In genomic region chr3:115877647-115877934, GRCh38 we compare ENCODE assay signal across 14 cellular contexts.
A peak's percentile ranks its signal among the peaks of the same experiment; 100 is the strongest.
DNase-seq lines count a peak whose midpoint lies in the region; ATAC-seq and TF ChIP-seq lines count a peak whose summit lies in the region.
"Had no signal": no experiment of that assay in that cellular context is flagged by ENCODE, and none has a peak within 500 bp of the region (broad histone marks: within the 10 kb centered on the region; RNA-seq: fewer than 3 reads in every experiment).

No MANE protein-coding gene starts in this region.

- no peak overlapping the region for H3K27ac ChIP-seq in IMR-90 (ENCODE audit: insufficient read depth, low read length)
- no peak overlapping the region for H3K27ac ChIP-seq in mammary epithelial cell (ENCODE audit: insufficient read depth, low read depth, low read length)
- H3K27ac ChIP-seq in lower lobe of right lung = no peak overlapping the region
- H3K27ac ChIP-seq: neutrophil had no signal

- H4K8ac ChIP-seq in IMR-90 (ENCODE audit: low read depth in 2 of 2, low read length in 2 of 2) = no peak overlapping the region

- no peak overlapping the region for H2AFZ ChIP-seq in IMR-90 (replicated peaks; ENCODE audit: low read length, poor library complexity)
- peak overlapping the region; percentile 54 for H2AFZ ChIP-seq in mammary epithelial cell (ENCODE audit: low read depth, low read length)

- no peaks in the 10 kb centered on the region for H3K36me3 Mint-ChIP-seq in activated naive CD8-positive, alpha-beta T cell treated with anti-CD3 and anti-CD28 coated beads, Interleukin-2, amount 50 U/mL, for 24 hours (ENCODE audit: low read depth)
- H3K36me3 Mint-ChIP-seq in Calu3 (ENCODE audit: insufficient read depth, unreplicated experiment) = no peaks in the 10 kb centered on the region
- H3K36me3 Mint-ChIP-seq: activated CD8-positive, alpha-beta memory T cell treated with anti-CD3 and anti-CD28 coated beads, Interleukin-2, amount 10 ng/mL, durations not matched to agents 7 days and 5 days; stimulated activated naive B cell treated with anti-CD40 and anti-IgM and Interleukin-4, amounts not matched to agents 10 μg/mL and 1 μg/mL and 100 μg/mL, for 72 hours had no signal

- H2AK5ac ChIP-seq in IMR-90 (ENCODE audit: low read depth, low read length) = no peak overlapping the region

- H3K36me3 ChIP-seq in IMR-90 (ENCODE audit: control insufficient read depth, insufficient read depth, low read length) (no peaks in the 10 kb centered on the region), mammary epithelial cell (ENCODE audit: insufficient read depth, low read length) (no peaks in the 10 kb centered on the region), lower lobe of right lung (no peaks in the 10 kb centered on the region)
- H3K36me3 ChIP-seq: BE2C, neutrophil had no signal

- H3K18ac ChIP-seq in IMR-90 (ENCODE audit: low read depth, low read length) = no peak overlapping the region

- no peak overlapping the region for H2BK5ac ChIP-seq in IMR-90 (ENCODE audit: low read depth, low read length, poor library complexity, severe bottlenecking)

- peaks cover 2% of the 10 kb centered on the region for H3K4me1 Mint-ChIP-seq in activated naive CD8-positive, alpha-beta T cell treated with anti-CD3 and anti-CD28 coated beads, Interleukin-2, amount 50 U/mL, for 24 hours
- peaks cover 10% of the 10 kb centered on the region for H3K4me1 Mint-ChIP-seq in Calu3 (ENCODE audit: low read depth, unreplicated experiment)
- H3K4me1 Mint-ChIP-seq: activated CD8-positive, alpha-beta memory T cell treated with anti-CD3 and anti-CD28 coated beads, Interleukin-2, amount 10 ng/mL, durations not matched to agents 7 days and 5 days; stimulated activated naive B cell treated with anti-CD40 and anti-IgM and Interleukin-4, amounts not matched to agents 10 μg/mL and 1 μg/mL and 100 μg/mL, for 72 hours had no signal

- ATAC-seq in IMR-90 (ENCODE audit: low read depth) (no peak; the same call in 1 of the 2 replicates), lower lobe of right lung (no peak)
- no peak for ATAC-seq in activated naive CD8-positive, alpha-beta T cell treated with anti-CD3 and anti-CD28 coated beads, Interleukin-2, amount 50 U/mL, for 24 hours
- ATAC-seq: activated CD8-positive, alpha-beta memory T cell treated with anti-CD3 and anti-CD28 coated beads, Interleukin-2, amount 10 ng/mL, durations not matched to agents 7 days and 5 days; stimulated activated naive B cell treated with anti-CD40 and anti-IgM and Interleukin-4, amounts not matched to agents 10 μg/mL and 1 μg/mL and 100 μg/mL, for 72 hours had no signal

- H2AK9ac ChIP-seq in IMR-90 (replicated peaks; ENCODE audit: low read depth, low read length, poor library complexity) = no peak overlapping the region

- TF ChIP-seq CTCF in IMR-90 (conservative IDR thresholded peaks at IDR 0.05; ENCODE audit: low read depth, low read length) (no peak), mammary epithelial cell (conservative IDR thresholded peaks at IDR 0.05 in 1 of 2, IDR thresholded peaks at IDR 0.05 in 1 of 2; ENCODE audit: extremely low read depth in 1 of 2, insufficient read depth in 1 of 2, low read depth in 1 of 2, low read length in 2 of 2) (no peak), lower lobe of right lung (IDR thresholded peaks at IDR 0.05) (no peak), Calu3 (IDR thresholded peaks at IDR 0.05; ENCODE audit: unreplicated experiment) (no peak)

- H3K9ac ChIP-seq in IMR-90 (ENCODE audit: low read depth, low read length) (no peak overlapping the region), mammary epithelial cell (ENCODE audit: insufficient read depth, low read length) (no peak overlapping the region)

- no peaks in the 10 kb centered on the region for H3K79me2 ChIP-seq in mammary epithelial cell (ENCODE audit: insufficient read depth, low read length)

- CTCF ChIA-PET in IMR-90 (lab: Yijun Ruan, JAX) (interaction anchor here (0.8 to 1.0 kb wide), 2 partner anchors 19 to 34 kb away, joined by 3 to 4 read pairs; no protein-coding TSS in a partner anchor), mammary epithelial cell (lab: Charles Lee; ENCODE audit: low non-redundant PET) (interaction anchor here (0.5 kb wide), 1 partner anchor 27 kb away, joined by 3 read pairs; no protein-coding TSS in a partner anchor), Calu3 (lab: Charles Lee) (no interaction called here)

- H3K56ac ChIP-seq in IMR-90 (ENCODE audit: extremely low read depth, insufficient read depth, low read length) = no peak overlapping the region

- H3K27me3 Mint-ChIP-seq in activated naive CD8-positive, alpha-beta T cell treated with anti-CD3 and anti-CD28 coated beads, Interleukin-2, amount 50 U/mL, for 24 hours = peaks cover 6% of the 10 kb centered on the region
- H3K27me3 Mint-ChIP-seq in Calu3 (ENCODE audit: unreplicated experiment) = no peaks in the 10 kb centered on the region

- H3K27me3 ChIP-seq in IMR-90 (ENCODE audit: control insufficient read depth, insufficient read depth, low read length) (no peaks in the 10 kb centered on the region), mammary epithelial cell (ENCODE audit: insufficient read depth, low read length) (no peaks in the 10 kb centered on the region), lower lobe of right lung (ENCODE audit: low read depth) (no peaks in the 10 kb centered on the region)
- H3K27me3 ChIP-seq: BE2C, neutrophil had no signal

- no peak overlapping the region for H2BK20ac ChIP-seq in IMR-90 (ENCODE audit: low read depth, low read length)

- no peaks in the 10 kb centered on the region; the same call in 1 of the 2 replicates for H3K4me1 ChIP-seq in IMR-90 (ENCODE audit: control insufficient read depth, insufficient read depth, low read length)
- H3K4me1 ChIP-seq in mammary epithelial cell (ENCODE audit: insufficient read depth, low read length) = no peaks in the 10 kb centered on the region
- no peaks in the 10 kb centered on the region for H3K4me1 ChIP-seq in lower lobe of right lung

- no peaks in the 10 kb centered on the region for H4K20me1 ChIP-seq in IMR-90 (ENCODE audit: insufficient read depth, low read length)
- no peaks in the 10 kb centered on the region for H4K20me1 ChIP-seq in mammary epithelial cell (ENCODE audit: insufficient read depth, low read length)

- DNase-seq in IMR-90 (no peak), mammary epithelial cell (no peak), lower lobe of right lung (no peak), stromal cell of bone marrow (ENCODE audit: low read depth) (peak; percentile 7), Calu3 (no peak), COR-L47 (lab: John Stamatoyannopoulos, UW) (no peak)
- DNase-seq in stimulated activated CD4-positive, alpha-beta T cell treated with anti-CD3 and anti-CD28 coated beads, Interleukin-4, amount 100 ng/mL, for 4 hours = no peak
- no peak for DNase-seq in activated naive CD8-positive, alpha-beta T cell treated with anti-CD3 and anti-CD28 coated beads, Interleukin-2, amount 50 U/mL, for 24 hours
- DNase-seq: activated CD4-positive, alpha-beta T cell treated with anti-CD3 and anti-CD28 coated beads for 1 hour; activated CD8-positive, alpha-beta memory T cell treated with anti-CD3 and anti-CD28 coated beads, Interleukin-2, amount 10 ng/mL, durations not matched to agents 7 days and 5 days; BE2C; SIG-M5; stimulated activated naive B cell treated with anti-CD40 and anti-IgM and Interleukin-4, amounts not matched to agents 10 μg/mL and 1 μg/mL and 100 μg/mL, for 72 hours had no signal

- no peak overlapping the region for H3K27ac Mint-ChIP-seq in activated naive CD8-positive, alpha-beta T cell treated with anti-CD3 and anti-CD28 coated beads, Interleukin-2, amount 50 U/mL, for 24 hours
- H3K27ac Mint-ChIP-seq in Calu3 (ENCODE audit: unreplicated experiment) = no peak overlapping the region
- H3K27ac Mint-ChIP-seq: activated CD8-positive, alpha-beta memory T cell treated with anti-CD3 and anti-CD28 coated beads, Interleukin-2, amount 10 ng/mL, durations not matched to agents 7 days and 5 days; stimulated activated naive B cell treated with anti-CD40 and anti-IgM and Interleukin-4, amounts not matched to agents 10 μg/mL and 1 μg/mL and 100 μg/mL, for 72 hours had no signal

- H3K9me3 ChIP-seq in IMR-90 (ENCODE audit: control insufficient read depth, insufficient read depth, low read length) = no peaks in the 10 kb centered on the region
- H3K9me3 ChIP-seq in mammary epithelial cell (replicated peaks; ENCODE audit: insufficient read depth, low read length) = no peaks in the 10 kb centered on the region
- H3K9me3 ChIP-seq in lower lobe of right lung = no peaks in the 10 kb centered on the region
- H3K9me3 ChIP-seq: BE2C, neutrophil had no signal

- no peaks in the 10 kb centered on the region for H3K9me3 Mint-ChIP-seq in activated naive CD8-positive, alpha-beta T cell treated with anti-CD3 and anti-CD28 coated beads, Interleukin-2, amount 50 U/mL, for 24 hours
- no peaks in the 10 kb centered on the region for H3K9me3 Mint-ChIP-seq in Calu3 (ENCODE audit: low read depth, unreplicated experiment)
- H3K9me3 Mint-ChIP-seq: stimulated activated naive B cell treated with anti-CD40 and anti-IgM and Interleukin-4, amounts not matched to agents 10 μg/mL and 1 μg/mL and 100 μg/mL, for 72 hours had no signal

- H3K14ac ChIP-seq in IMR-90 (replicated peaks; ENCODE audit: low read depth, low read length) = no peak overlapping the region

- H3K4me3 Mint-ChIP-seq in activated naive CD8-positive, alpha-beta T cell treated with anti-CD3 and anti-CD28 coated beads, Interleukin-2, amount 50 U/mL, for 24 hours = no peak overlapping the region
- no peak overlapping the region for H3K4me3 Mint-ChIP-seq in Calu3 (ENCODE audit: low read depth, unreplicated experiment)
- H3K4me3 Mint-ChIP-seq: activated CD8-positive, alpha-beta memory T cell treated with anti-CD3 and anti-CD28 coated beads, Interleukin-2, amount 10 ng/mL, durations not matched to agents 7 days and 5 days; stimulated activated naive B cell treated with anti-CD40 and anti-IgM and Interleukin-4, amounts not matched to agents 10 μg/mL and 1 μg/mL and 100 μg/mL, for 72 hours had no signal

- no peak overlapping the region for H4K5ac ChIP-seq in IMR-90 (ENCODE audit: low read depth, low read length)

- H3K23ac ChIP-seq in IMR-90 (ENCODE audit: low read depth, low read length) = no peak overlapping the region

- in situ Hi-C loops in IMR-90 (cut with MboI; ENCODE audit: low sequenced_read_pairs) (no loop called here), mammary epithelial cell (cut with MboI; ENCODE audit: low sequenced_read_pairs in 2 of 2) (no loop called here)

- intact Hi-C loops in IMR-90 (cut with micrococcal nuclease) (no loop called here), mammary epithelial cell (cut with micrococcal nuclease) (no loop called here), lower lobe of right lung (cut with DNase I) (no loop called here), Calu3 (cut with micrococcal nuclease; ENCODE audit: unreplicated experiment) (no loop called here)

- no peak for TF ChIP-seq POLR2A in IMR-90 (IDR thresholded peaks at IDR 0.05; ENCODE audit: low read depth, low read length)

- WGBS in IMR-90 (ENCODE audit: extremely low coverage in 2 of 2, insufficient read length in 1 of 2), 2 experiments = 100% methylated on average over 1 of the region's 2 CpGs; no CpG with 5 or more reads in 1 of the 2 experiments
- 56% methylated on average over 2 of the region's 2 CpGs for WGBS in mammary epithelial cell (ENCODE audit: low coverage, missing lambda C conversion rate)

- no peaks in the 10 kb centered on the region for H3K9me1 ChIP-seq in IMR-90 (ENCODE audit: insufficient read depth, low read length)

- POLR2A ChIA-PET in IMR-90 (lab: Charles Lee; ENCODE audit: unreplicated experiment) = no interaction called here

- H3K4me2 ChIP-seq in IMR-90 (ENCODE audit: low read depth, low read length) (peak overlapping the region; percentile 58), mammary epithelial cell (ENCODE audit: insufficient read depth, low read depth, low read length) (peak overlapping the region; percentile 41)

- H3K4me3 ChIP-seq in IMR-90 (ENCODE audit: insufficient read depth, low read depth, low read length) (no peak overlapping the region), mammary epithelial cell (replicated peaks in 1 of 3; ENCODE audit: insufficient read depth in 1 of 3, low read depth in 2 of 3, low read length in 3 of 3) (no peak overlapping the region), lower lobe of right lung (peak overlapping the region; percentile 7)

- H4K91ac ChIP-seq in IMR-90 (ENCODE audit: insufficient read depth, low read depth, low read length) = no peak overlapping the region

- no peaks in the 10 kb centered on the region; a peak in 1 of 4 replicates for H3K79me1 ChIP-seq in IMR-90 (ENCODE audit: low read depth in 1 of 2, low read length in 2 of 2)

- H2BK15ac ChIP-seq in IMR-90 (ENCODE audit: low read depth, low read length) = no peak overlapping the region

- BruUV-seq in IMR-90 (replicated peaks; lab: Mats Ljungman, UMichigan) (no TSS peak), mammary epithelial cell (replicated peaks; lab: Mats Ljungman, UMichigan) (no TSS peak), Calu3 (replicated peaks; lab: Mats Ljungman, UMichigan) (no TSS peak)

- H3K4ac ChIP-seq in IMR-90 (ENCODE audit: low read depth, low read length) = no peak overlapping the region

- no peak overlapping the region for H2BK120ac ChIP-seq in IMR-90 (ENCODE audit: low read depth, low read length)

- no peak for TF ChIP-seq RAD21 in IMR-90 (IDR thresholded peaks at IDR 0.05; ENCODE audit: low read length)

- dilution Hi-C loops in IMR-90 (cut with HindIII; ENCODE audit: low sequenced_read_pairs, unreplicated experiment) = no loop called here
- dilution Hi-C loops in mammary epithelial cell (cut with HindIII; ENCODE audit: low sequenced_read_pairs) = no loop called here
